Comparison of ENCODE assay signal across 8 cellular contexts in the genomic region with DNA sequence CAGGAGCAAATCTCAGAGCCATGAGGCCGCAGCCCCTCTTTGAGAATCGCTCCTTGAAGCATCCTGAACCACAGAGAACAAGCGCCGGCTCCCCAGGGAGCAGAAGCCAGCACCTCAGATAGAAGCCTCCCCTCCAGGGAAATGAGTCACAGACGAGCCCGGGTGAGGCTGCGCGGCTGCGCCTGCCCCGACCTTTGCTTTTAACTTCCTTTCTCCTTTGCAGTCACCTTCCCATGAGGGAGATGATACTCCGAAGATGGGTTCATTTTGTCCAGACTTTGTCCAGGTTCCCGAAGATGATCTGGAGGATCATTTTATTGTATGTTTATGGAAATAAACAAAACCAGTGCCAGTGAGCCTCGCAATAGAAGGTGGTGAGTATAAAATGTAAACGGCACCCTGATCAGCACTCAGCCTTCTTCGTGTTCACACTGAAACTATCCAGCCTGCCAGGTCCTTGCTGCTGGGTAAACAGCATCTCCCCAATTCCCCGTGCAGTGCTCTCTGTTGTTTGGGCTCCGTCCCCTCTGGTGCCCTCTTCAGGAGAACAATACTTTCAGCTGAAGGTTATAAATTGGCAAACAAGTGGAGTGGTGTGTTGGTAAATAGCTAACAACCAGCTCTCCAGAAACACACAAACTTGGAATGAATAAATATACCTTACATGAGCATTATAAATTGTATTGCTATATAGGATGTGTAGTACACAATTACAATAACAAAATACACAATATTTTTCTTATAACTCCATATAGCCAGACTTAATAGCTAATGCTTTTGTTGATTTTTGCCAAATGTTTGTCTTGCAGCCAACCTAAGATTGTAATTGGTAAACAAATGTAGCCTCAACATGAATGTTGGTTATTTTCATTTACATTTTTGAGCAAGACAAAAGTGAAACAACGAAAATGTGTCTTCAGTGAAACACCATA. TPM values are rescaled to one million over a fixed set of nuclear protein-coding genes. Genes with fewer than 3 reads are reported as not detected.
DNase-seq lines count a peak whose midpoint lies in the region; ATAC-seq and TF ChIP-seq lines count a peak whose summit lies in the region.

No MANE protein-coding gene starts in this region.

- H3K9me3 ChIP-seq in ES-I3 (ENCODE audit: control insufficient read depth, insufficient read depth, low read length) (no peaks in the 10 kb centered on the region), IMR-90 (ENCODE audit: control insufficient read depth, insufficient read depth, low read length) (no peaks in the 10 kb centered on the region), Panc1 (ENCODE audit: control insufficient read depth, insufficient read depth, low read depth, low read length) (no peaks in the 10 kb centered on the region), gastroesophageal sphincter (no peaks in the 10 kb centered on the region), osteoblast (ENCODE audit: low read depth, low read length) (no peaks in the 10 kb centered on the region)

- H3K9ac ChIP-seq in ES-I3 (ENCODE audit: low read depth, low read length) (peak overlapping the region; percentile 66), IMR-90 (ENCODE audit: low read depth, low read length) (peak overlapping the region; percentile 41)

- TF ChIP-seq CTCF in IMR-90 (conservative IDR thresholded peaks at IDR 0.05; ENCODE audit: low read depth, low read length) (peak; percentile 59), Panc1 (IDR thresholded peaks at IDR 0.05) (peak; percentile 81), gastroesophageal sphincter (IDR thresholded peaks at IDR 0.05) (peak in 3 of 4 experiments; percentile 34 to 54 (median 38)), osteoblast (IDR thresholded peaks at IDR 0.05; ENCODE audit: extremely low read depth, low read depth, low read length) (peak; percentile 68)

- no peak overlapping the region for H2BK20ac ChIP-seq in IMR-90 (ENCODE audit: low read depth, low read length)

- H2AFZ ChIP-seq in IMR-90 (replicated peaks; ENCODE audit: low read length, poor library complexity) (peak overlapping the region; percentile 93), osteoblast (ENCODE audit: low read length) (peak overlapping the region; percentile 72)

- H2AK5ac ChIP-seq in IMR-90 (ENCODE audit: low read depth, low read length): no peak overlapping the region

- POLR2A ChIA-PET in IMR-90 (lab: Charles Lee; ENCODE audit: unreplicated experiment) (interaction anchor here (0.6 kb wide), 1 partner anchor 232 kb away, joined by 3 read pairs; no protein-coding TSS in a partner anchor), Panc1 (lab: Charles Lee) (no interaction called here)

- peak overlapping the region; percentile 22; the same call in 1 of the 2 replicates for H4K91ac ChIP-seq in IMR-90 (ENCODE audit: insufficient read depth, low read depth, low read length)

- peak overlapping the region; percentile 66 for H3K56ac ChIP-seq in IMR-90 (ENCODE audit: extremely low read depth, insufficient read depth, low read length)

- ATAC-seq in GM21723 (IDR thresholded peaks at IDR 0.05; ENCODE audit: unreplicated experiment) (peak; percentile 84), IMR-90 (ENCODE audit: low read depth) (peak; percentile 96), Panc1 (peak; percentile 93), gastroesophageal sphincter (no peak)

- DNase-seq in IMR-90 (peak; percentile 69), Panc1 (ENCODE audit: low read depth, low spot score) (peak; percentile 76), osteoblast (ENCODE audit: insufficient read length, low spot score, missing footprints) (peak; percentile 95), NCI-H446 treated with DMSO at 0.1 percent for 48 hours (lab: John Stamatoyannopoulos, UW) (no peak)
- DNase-seq in activated gamma-delta T cell treated with anti-CD3 and anti-CD28 coated beads, Interleukin-2, amount 50 U/mL, for 16 hours (ENCODE audit: low read depth): peak; percentile 5

- CTCF ChIA-PET in IMR-90 (lab: Yijun Ruan, JAX): interaction anchor here (0.6 to 1.6 kb wide), 11 partner anchors 8 to 321 kb away, joined by 3 to 8 read pairs (median 4); no protein-coding TSS in a partner anchor
- CTCF ChIA-PET in Panc1 (lab: Charles Lee): interaction anchor here (0.5 to 0.9 kb wide), 6 partner anchors 15 to 304 kb away, joined by 3 to 7 read pairs (median 4); no protein-coding TSS in a partner anchor

- TF ChIP-seq POLR2A in IMR-90 (IDR thresholded peaks at IDR 0.05; ENCODE audit: low read depth, low read length) (no peak), gastroesophageal sphincter (IDR thresholded peaks at IDR 0.05) (no peak)

- H4K20me1 ChIP-seq in IMR-90 (ENCODE audit: insufficient read depth, low read length) (no peaks in the 10 kb centered on the region), osteoblast (ENCODE audit: insufficient read depth, low read length) (no peaks in the 10 kb centered on the region)

- H3K4me2 ChIP-seq in IMR-90 (ENCODE audit: low read depth, low read length) (peak overlapping the region; percentile 90), osteoblast (ENCODE audit: insufficient read depth, low read length) (peak overlapping the region; percentile 87)

- peak overlapping the region; percentile 64 for H2BK120ac ChIP-seq in IMR-90 (ENCODE audit: low read depth, low read length)

- H3K14ac ChIP-seq in IMR-90 (replicated peaks; ENCODE audit: low read depth, low read length): peak overlapping the region; percentile 54

- no peaks in the 10 kb centered on the region for H3K9me1 ChIP-seq in IMR-90 (ENCODE audit: insufficient read depth, low read length)

- in situ Hi-C loops in IMR-90 (cut with MboI; ENCODE audit: low sequenced_read_pairs) (loop anchor here (10.0 kb wide), 1 partner anchor 294 kb away; no protein-coding TSS in a partner anchor), Panc1 (cut with HindIII; ENCODE audit: low pct_unique_long_range_greater_than_20kb, low sequenced_read_pairs) (no loop called here)

- H3K4me3 ChIP-seq in IMR-90 (ENCODE audit: insufficient read depth, low read depth, low read length) (peak overlapping the region; percentile 52), Panc1 (ENCODE audit: low read depth in 2 of 2, low read length in 2 of 2) (peak overlapping the region; percentile 39 to 60), gastroesophageal sphincter (peak overlapping the region in 1 of 2 donors; percentile 3), osteoblast (ENCODE audit: insufficient read depth, low read length) (peak overlapping the region; percentile 63)

- TF ChIP-seq RAD21 in IMR-90 (IDR thresholded peaks at IDR 0.05; ENCODE audit: low read length): peak; percentile 55

- no peaks in the 10 kb centered on the region for H3K27me3 ChIP-seq in IMR-90 (ENCODE audit: control insufficient read depth, insufficient read depth, low read length)
- no peaks in the 10 kb centered on the region for H3K27me3 ChIP-seq in Panc1 (ENCODE audit: control insufficient read depth, insufficient read depth, low read length)
- H3K27me3 ChIP-seq in gastroesophageal sphincter: peaks cover 71% of the 10 kb centered on the region
- peaks cover 18% of the 10 kb centered on the region for H3K27me3 ChIP-seq in osteoblast (ENCODE audit: insufficient read depth, low read length)

- H2AK9ac ChIP-seq in IMR-90 (replicated peaks; ENCODE audit: low read depth, low read length, poor library complexity): peak overlapping the region; percentile 93

- no peak for TF ChIP-seq EP300 in gastroesophageal sphincter (IDR thresholded peaks at IDR 0.05)

- H4K8ac ChIP-seq in IMR-90 (ENCODE audit: low read depth in 2 of 2, low read length in 2 of 2): peak overlapping the region; percentile 6 to 85; a peak in 2 of 4 replicates

- H3K79me1 ChIP-seq in IMR-90 (ENCODE audit: low read depth in 1 of 2, low read length in 2 of 2): no peaks in the 10 kb centered on the region

- peak overlapping the region; percentile 65 for H3K4ac ChIP-seq in IMR-90 (ENCODE audit: low read depth, low read length)

- BruUV-seq in IMR-90 (replicated peaks; lab: Mats Ljungman, UMichigan): no TSS peak
- BruUV-seq in Panc1 (replicated peaks; lab: Mats Ljungman, UMichigan): no TSS peak

- peak overlapping the region; percentile 37 for H2BK5ac ChIP-seq in IMR-90 (ENCODE audit: low read depth, low read length, poor library complexity, severe bottlenecking)

- no peaks in the 10 kb centered on the region for H3K79me2 ChIP-seq in osteoblast (ENCODE audit: insufficient read depth, low read length)

- H3K23ac ChIP-seq in IMR-90 (ENCODE audit: low read depth, low read length): peak overlapping the region; percentile 71; the same call in 1 of the 2 replicates

- peak overlapping the region; percentile 21; the same call in 1 of the 2 replicates for H3K18ac ChIP-seq in IMR-90 (ENCODE audit: low read depth, low read length)

- H4K5ac ChIP-seq in IMR-90 (ENCODE audit: low read depth, low read length): peak overlapping the region; percentile 26; the same call in 1 of the 2 replicates

- H3K36me3 ChIP-seq in ES-I3 (ENCODE audit: insufficient read depth, low read length): no peaks in the 10 kb centered on the region
- H3K36me3 ChIP-seq in IMR-90 (ENCODE audit: control insufficient read depth, insufficient read depth, low read length): 0 out of 2 replicates have a peak, but pooled peaks cover 1% of the 10 kb centered on the region
- no peaks in the 10 kb centered on the region for H3K36me3 ChIP-seq in Panc1 (ENCODE audit: control insufficient read depth, insufficient read depth, low read length)
- H3K36me3 ChIP-seq in gastroesophageal sphincter: no peaks in the 10 kb centered on the region
- no peaks in the 10 kb centered on the region for H3K36me3 ChIP-seq in osteoblast (ENCODE audit: insufficient read depth, low read length)

- H2BK15ac ChIP-seq in IMR-90 (ENCODE audit: low read depth, low read length): peak overlapping the region; percentile 1; the same call in 1 of the 3 replicates

- H3K27ac ChIP-seq in IMR-90 (ENCODE audit: insufficient read depth, low read length) (no peak overlapping the region; the same call in 1 of the 2 replicates), Panc1 (ENCODE audit: low read length) (peak overlapping the region; percentile 63), gastroesophageal sphincter (no peak overlapping the region), osteoblast (ENCODE audit: low read depth, low read length) (no peak overlapping the region)

- H3K4me1 ChIP-seq in ES-I3 (ENCODE audit: insufficient read depth, low read length) (peaks cover 3% of the 10 kb centered on the region; the same call in 1 of the 2 replicates), IMR-90 (ENCODE audit: control insufficient read depth, insufficient read depth, low read length) (no peaks in the 10 kb centered on the region), Panc1 (ENCODE audit: control insufficient read depth, insufficient read depth, low read length) (peaks cover 14% of the 10 kb centered on the region), gastroesophageal sphincter (peaks cover 0 to 18% (median 2%) of the 10 kb centered on the region in 3 donors), osteoblast (ENCODE audit: insufficient read depth, low read length) (peaks cover 12% of the 10 kb centered on the region)

- intact Hi-C loops in IMR-90 (cut with micrococcal nuclease) (loop anchor here (1.0 to 2.0 kb wide), 2 partner anchors 42 to 297 kb away; partner anchors contain the start of gene TMEM181), Panc1 (cut with micrococcal nuclease; ENCODE audit: unreplicated experiment) (loop anchor here (5.0 kb wide), 1 partner anchor 296 kb away; no protein-coding TSS in a partner anchor)

- WGBS in IMR-90 (ENCODE audit: extremely low coverage in 2 of 2, insufficient read length in 1 of 2), 2 experiments: 7% methylated on average over 3 of the region's 18 CpGs; no CpG with 5 or more reads in 1 of the 2 experiments
- WGBS in gastroesophageal sphincter (ENCODE audit: low coverage in 1 of 2), 2 donors: 8 to 13% methylated on average over 16 of the region's 18 CpGs

- dilution Hi-C loops in IMR-90 (cut with HindIII; ENCODE audit: low sequenced_read_pairs, unreplicated experiment): no loop called here

RNA-seq across cellular contexts. Expression of gene TMEM181, which starts 41.4 kb away (rescaled TPM):
- total RNA-seq in IMR-90 (2012; rRNA removed): 27.8 and 40.0 TPM in 2 replicates
- 16.8 and 22.8 TPM in 2 replicates for polyA plus RNA-seq in IMR-90 (2012; rRNA removed)
- polyA plus RNA-seq in IMR-90 (2012; cell fraction: cytosol; rRNA removed): 6.0 and 9.4 TPM in 2 replicates
- polyA plus RNA-seq in IMR-90 (2012; cell fraction: nucleus; rRNA removed; ENCODE audit: low replicate concordance): 4.9 and 22.2 TPM in 2 replicates
- total RNA-seq in Panc1 (2021; ENCODE audit: unreplicated experiment): 38.0 TPM
- 24.5 TPM for polyA plus RNA-seq in Panc1 (2012; ENCODE audit: insufficient read length)
- total RNA-seq in gastroesophageal sphincter: 10 to 100 TPM; 26.8 to 38.3 (median 29.3) TPM
- total RNA-seq in osteoblast: 43.3 and 43.8 TPM in 2 replicates
